In the genomic region with DNA sequence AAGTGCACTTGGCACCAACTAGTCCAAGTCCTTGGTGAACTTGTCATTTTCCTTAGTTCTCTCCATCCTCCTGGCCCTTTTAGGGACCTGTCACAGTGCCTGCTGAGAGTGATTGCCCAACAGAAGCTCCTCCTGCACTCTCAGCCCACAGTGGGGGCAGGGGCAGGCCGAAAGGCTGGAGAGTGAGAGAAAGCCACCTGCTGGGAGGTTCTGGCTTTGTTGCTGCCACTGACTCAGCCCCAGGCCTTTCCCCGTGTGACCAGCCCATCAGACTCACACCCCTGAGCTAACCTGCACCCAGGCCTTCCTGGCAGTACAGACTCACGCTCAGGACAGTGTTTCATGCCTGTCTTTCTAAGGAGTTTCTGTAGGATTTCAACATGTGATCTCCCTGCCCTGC, we compare ENCODE assay signal across 8 cellular contexts.
DNase-seq lines count a peak whose midpoint lies in the region; TF ChIP-seq lines count a peak whose summit lies in the region.

No MANE protein-coding gene starts in this region.

- H3K4me3 ChIP-seq in fibroblast of mammary gland (ENCODE audit: control insufficient read depth, low read depth, low read length): no peak overlapping the region
- no peak overlapping the region for H3K4me3 ChIP-seq in retinal pigment epithelial cell (ENCODE audit: low read length)

- no peak for TF ChIP-seq CTCF in fibroblast of mammary gland (conservative IDR thresholded peaks at IDR 0.05; ENCODE audit: control insufficient read depth, insufficient read depth, low read depth, low read length)
- TF ChIP-seq CTCF in retinal pigment epithelial cell (conservative IDR thresholded peaks at IDR 0.05; ENCODE audit: low read depth, low read length): peak; percentile 48

- DNase-seq in NCI-H1417 (lab: John Stamatoyannopoulos, UW) (peak in 2 of 3 experiments; percentile 7 to 38), NCI-H1417 treated with DMSO at 0.1 percent for 48 hours (lab: John Stamatoyannopoulos, UW) (no peak), NOMO-1 (lab: John Stamatoyannopoulos, UW; ENCODE audit: unreplicated experiment in 2 of 2) (peak; percentile 85 to 86), fibroblast of mammary gland (ENCODE audit: low read depth) (peak; percentile 29), retinal pigment epithelial cell (ENCODE audit: low read depth) (peak; percentile 24), activated gamma-delta T cell treated with Interleukin-2 at 50 U/mL for 16 hours (no peak)
- DNase-seq in stimulated activated CD4-positive, alpha-beta T cell treated with anti-CD3 and anti-CD28 coated beads, Interleukin-4, amount 100 ng/mL, for 4 hours: no peak
- DNase-seq in activated T-cell treated with anti-CD3 and anti-CD28 coated beads, Interleukin-2, amount 50 U/mL, for 1 hour: no peak

Comparison
In these comparisons a context has a peak if more than half of its experiments do, and no peak if none do; other contexts are left out.
1. DNase-seq: peak in NCI-H1417 (2 of 3), NOMO-1 (2 of 2), fibroblast of mammary gland (single experiment) and retinal pigment epithelial cell (single experiment); none in NCI-H1417 treated with DMSO at 0.1 percent for 48 hours (single experiment), activated gamma-delta T cell treated with Interleukin-2 at 50 U/mL for 16 hours (single experiment), stimulated activated CD4-positive, alpha-beta T cell treated with anti-CD3 and anti-CD28 coated beads, Interleukin-4, amount 100 ng/mL, for 4 hours (0 of 2) and activated T-cell treated with anti-CD3 and anti-CD28 coated beads, Interleukin-2, amount 50 U/mL, for 1 hour (single experiment).